ENCODE assay signal across 24 cellular contexts in genomic region chr1:185825556-185825955, GRCh38.
DNase-seq lines count a peak whose midpoint lies in the region; ATAC-seq and TF ChIP-seq lines count a peak whose summit lies in the region.
"Had no signal": no experiment of that assay in that cellular context is flagged by ENCODE, and none has a peak within 500 bp of the region (broad histone marks: within the 10 kb centered on the region; RNA-seq: fewer than 3 reads in every experiment).

No MANE protein-coding gene starts in this region.

- H3K9ac ChIP-seq in mesenchymal stem cell (ENCODE audit: low read length) = peak overlapping the region; percentile 68

- no peak overlapping the region for H3K23ac ChIP-seq in mesenchymal stem cell (ENCODE audit: low read length in 2 of 2)

- H4K91ac ChIP-seq in mesenchymal stem cell (ENCODE audit: low read length) = no peak overlapping the region

- no peak for ATAC-seq in gastrocnemius medialis
- ATAC-seq in sciatic nerve = no peak
- no peak for ATAC-seq in HG03095 (IDR thresholded peaks at IDR 0.05; ENCODE audit: unreplicated experiment)
- ATAC-seq: left lobe of liver; naive thymus-derived CD4-positive, alpha-beta T cell; right cardiac atrium; upper lobe of right lung had no signal

- no peak overlapping the region for H3K4me2 ChIP-seq in mesenchymal stem cell (ENCODE audit: low read length, poor library complexity, severe bottlenecking)

- H3K79me1 ChIP-seq in mesenchymal stem cell (replicated peaks; ENCODE audit: low read length, poor library complexity, severe bottlenecking) = peaks cover 4% of the 10 kb centered on the region

- H3K4me3 ChIP-seq in mesenchymal stem cell (ENCODE audit: insufficient read depth in 1 of 2, low read depth in 1 of 2, low read length in 2 of 2) (no peak overlapping the region), gastrocnemius medialis (no peak overlapping the region)
- H3K4me3 ChIP-seq: cardiac muscle cell, dorsolateral prefrontal cortex, Peyer's patch, SJSA1, upper lobe of right lung had no signal

- H3K9me3 ChIP-seq in mesenchymal stem cell (ENCODE audit: control insufficient read depth, low read length) (no peaks in the 10 kb centered on the region), gastrocnemius medialis (no peaks in the 10 kb centered on the region)
- H3K9me3 ChIP-seq: Peyer's patch, SJSA1, upper lobe of right lung had no signal

- intact Hi-C loops in gastrocnemius medialis (cut with DNase I; ENCODE audit: low total_unique reads) = no loop called here
- intact Hi-C loops in sciatic nerve (cut with DNase I) = no loop called here

- no peak for TF ChIP-seq POLR2A in gastrocnemius medialis (IDR thresholded peaks at IDR 0.05)

- H3K18ac ChIP-seq in mesenchymal stem cell (ENCODE audit: low read depth in 1 of 2, low read length in 2 of 2) = no peak overlapping the region

- TF ChIP-seq CTCF in AG09319 (IDR thresholded peaks at IDR 0.05; ENCODE audit: low read depth, low read length) = no peak
- TF ChIP-seq CTCF in gastrocnemius medialis (IDR thresholded peaks at IDR 0.05 in 4 of 5, conservative IDR thresholded peaks at IDR 0.05 in 1 of 5) = no peak

- no peaks in the 10 kb centered on the region for H3K4me1 ChIP-seq in mesenchymal stem cell (ENCODE audit: control insufficient read depth, insufficient read depth, low read depth, low read length)
- no peaks in the 10 kb centered on the region for H3K4me1 ChIP-seq in gastrocnemius medialis
- H3K4me1 ChIP-seq: Peyer's patch, upper lobe of right lung had no signal

- H3K14ac ChIP-seq in mesenchymal stem cell (ENCODE audit: low read length in 2 of 2) = no peak overlapping the region

- H2BK15ac ChIP-seq in mesenchymal stem cell (ENCODE audit: low read depth, poor library complexity, severe bottlenecking) = no peak overlapping the region

- in situ Hi-C loops in SK-MEL-5 (cut with HindIII; ENCODE audit: low pct_unique_long_range_greater_than_20kb, low sequenced_read_pairs) = no loop called here
- in situ Hi-C loops in gastrocnemius medialis (cut with MboI; ENCODE audit: low sequenced_read_pairs in 4 of 4) = no loop called here

- DNase-seq in AG09319 (ENCODE audit: extremely low read depth, low read depth) (peak; percentile 62), SK-MEL-5 (ENCODE audit: low read depth, low spot score) (peak; percentile 69), dedifferentiated amniotic fluid mesenchymal stem cell (ENCODE audit: extremely low spot score) (peak; percentile 63), mesenchymal stem cell (peak; percentile 67), gastrocnemius medialis (no peak), sciatic nerve (ENCODE audit: low spot score) (no peak), NCI-H2196 (lab: John Stamatoyannopoulos, UW; ENCODE audit: unreplicated experiment) (no peak)
- DNase-seq: activated B cell treated with CpG ODN at 0.5 μM for 24 hours; activated CD4-positive, alpha-beta memory T cell treated with anti-CD3 and anti-CD28 coated beads for 36 hours; activated effector memory CD4-positive, alpha-beta T cell treated with Interleukin-2 at 50 U/mL for 16 hours; dorsolateral prefrontal cortex; glutamatergic neuron; naive thymus-derived CD4-positive, alpha-beta T cell; NCI-H2081 treated with DMSO at 0.1 percent for 48 hours; NCI-H446 treated with DMSO at 0.1 percent for 48 hours; Peyer's patch; right cardiac atrium; stimulated activated CD8-positive, alpha-beta memory T cell treated with anti-CD3 and anti-CD28 coated beads, Interleukin-4, amount 100 ng/mL, for 48 hours; upper lobe of right lung had no signal

- H2AK5ac ChIP-seq in mesenchymal stem cell (ENCODE audit: low read length, severe bottlenecking) = no peak overlapping the region

- no peak overlapping the region for H3K4ac ChIP-seq in mesenchymal stem cell (ENCODE audit: low read depth in 1 of 2, low read length in 2 of 2)

- H2AFZ ChIP-seq in mesenchymal stem cell (ENCODE audit: low read depth, low read length) = no peak overlapping the region

- no peak overlapping the region for H2BK12ac ChIP-seq in mesenchymal stem cell (ENCODE audit: low read length in 2 of 2)

- H2BK120ac ChIP-seq in mesenchymal stem cell (ENCODE audit: low read depth, low read length) = no peak overlapping the region

- H3K27ac ChIP-seq in mesenchymal stem cell (ENCODE audit: low read length, poor library complexity, severe bottlenecking) (no peak overlapping the region), gastrocnemius medialis (no peak overlapping the region)
- H3K27ac ChIP-seq: cardiac muscle cell, dorsolateral prefrontal cortex, epithelial cell of prostate, Peyer's patch, SJSA1, upper lobe of right lung had no signal

- H3K27me3 ChIP-seq in mesenchymal stem cell (ENCODE audit: control insufficient read depth in 1 of 2, insufficient read depth in 1 of 2, low read length in 2 of 2) (no peaks in the 10 kb centered on the region), gastrocnemius medialis (no peaks in the 10 kb centered on the region)
- H3K27me3 ChIP-seq: cardiac muscle cell, Peyer's patch, SJSA1, upper lobe of right lung had no signal

- no peak overlapping the region for H2BK5ac ChIP-seq in mesenchymal stem cell (ENCODE audit: low read depth, low read length, poor library complexity, severe bottlenecking)

- no CpG with 5 or more reads among the region's 1 CpG for WGBS in mesenchymal stem cell

- no peak overlapping the region for H4K8ac ChIP-seq in mesenchymal stem cell (ENCODE audit: low read length)

- H3K36me3 ChIP-seq in mesenchymal stem cell (ENCODE audit: control insufficient read depth in 1 of 2, insufficient read depth in 2 of 2, low read depth in 1 of 2, low read length in 2 of 2) (peaks cover 0 to 3% of the 10 kb centered on the region in 2 experiments), gastrocnemius medialis (no peaks in the 10 kb centered on the region)
- H3K36me3 ChIP-seq: cardiac muscle cell, Peyer's patch, SJSA1, upper lobe of right lung had no signal

Comparison
In these comparisons a context has a peak if more than half of its experiments do, and no peak if none do; other contexts are left out.
1. DNase-seq: peak in AG09319 (single experiment), SK-MEL-5 (single experiment), dedifferentiated amniotic fluid mesenchymal stem cell (single experiment) and mesenchymal stem cell (single experiment); none in gastrocnemius medialis (0 of 2), sciatic nerve (single experiment) and NCI-H2196 (single experiment).